Comparison of ENCODE assay signal across 1 cellular context in genomic region chr1:157993179-157994080, GRCh38.
A peak's percentile ranks its signal among the peaks of the same experiment; 100 is the strongest.
TF ChIP-seq lines count a peak whose summit lies in the region.

KIRREL1 (plus strand) TSS chr1:157993645; CDS start chr1:157993677, 32 bp downstream.

TF ChIP-seq in HEK293, 187 proteins besides CTCF, POLR2A, EP300 and RAD21 (continued from another document and continues in another):
- TF ChIP-seq REST (tag by site-specific recombination; IDR thresholded peaks at IDR 0.05) (no peak), ZNF223 (tag by site-specific recombination; IDR thresholded peaks at IDR 0.05) (no peak), ZNF138 (tag by site-specific recombination; IDR thresholded peaks at IDR 0.05; ENCODE audit: borderline replicate concordance) (no peak), ZNF513 (tag by site-specific recombination; IDR thresholded peaks at IDR 0.05) (no peak), ZNF350 (tag by site-specific recombination; IDR thresholded peaks at IDR 0.05) (no peak), ZNF112 (tag by site-specific recombination; IDR thresholded peaks at IDR 0.05) (no peak), ZNF335 (tag by site-specific recombination; conservative IDR thresholded peaks at IDR 0.05) (peak; percentile 70), ZNF169 (tag by site-specific recombination; IDR thresholded peaks at IDR 0.05) (no peak), ZNF174 (tag by site-specific recombination; IDR thresholded peaks at IDR 0.05) (no peak), ZSCAN16 (tag by site-specific recombination; IDR thresholded peaks at IDR 0.05) (no peak), KLF7 (tag by site-specific recombination; IDR thresholded peaks at IDR 0.05; ENCODE audit: borderline replicate concordance) (no peak), ZBTB7A (tag by site-specific recombination; IDR thresholded peaks at IDR 0.05; ENCODE audit: low read depth) (peak; percentile 26; the same call in 1 of the 2 replicates), GLIS2 (tag by site-specific recombination; IDR thresholded peaks at IDR 0.05) (peak; percentile 87), ZBTB11 (tag by site-specific recombination; conservative IDR thresholded peaks at IDR 0.05; ENCODE audit: low read depth) (0 out of 2 replicates have a peak, but pooled peaks have one; percentile 22), IKZF3 (tag by site-specific recombination; IDR thresholded peaks at IDR 0.05) (no peak), ZNF560 (tag by site-specific recombination; IDR thresholded peaks at IDR 0.05; ENCODE audit: borderline replicate concordance) (no peak), ZNF571 (tag by site-specific recombination; IDR thresholded peaks at IDR 0.05) (no peak), ZNF394 (tag by site-specific recombination; IDR thresholded peaks at IDR 0.05; ENCODE audit: borderline replicate concordance) (peak; percentile 29; the same call in 1 of the 2 replicates), ZNF121 (tag by site-specific recombination; IDR thresholded peaks at IDR 0.05) (no peak), ZNF629 (tag by site-specific recombination; IDR thresholded peaks at IDR 0.05) (peak; percentile 60; the same call in 1 of the 2 replicates), ZBTB21 (tag by site-specific recombination; IDR thresholded peaks at IDR 0.05) (peak; percentile 46; the same call in 1 of the 2 replicates), ZSCAN4 (tag by site-specific recombination; IDR thresholded peaks at IDR 0.05) (peak; percentile 80; the same call in 1 of the 2 replicates), ZNF2 (tag by site-specific recombination; IDR thresholded peaks at IDR 0.05) (no peak; the same call in 1 of the 2 replicates), ZNF791 (tag by site-specific recombination; IDR thresholded peaks at IDR 0.05) (no peak), ZNF654 (tag by site-specific recombination; IDR thresholded peaks at IDR 0.05; ENCODE audit: low read depth) (no peak), ZNF530 (tag by site-specific recombination; IDR thresholded peaks at IDR 0.05; ENCODE audit: low read depth) (no peak), ZBTB48 (tag by site-specific recombination; IDR thresholded peaks at IDR 0.05) (peak; percentile 59; the same call in 1 of the 2 replicates), GLI2 (tag by site-specific recombination; IDR thresholded peaks at IDR 0.05; ENCODE audit: borderline replicate concordance, low read depth) (no peak), GFI1B (tag by site-specific recombination; IDR thresholded peaks at IDR 0.05) (no peak), PRDM4 (tag by site-specific recombination; IDR thresholded peaks at IDR 0.05) (no peak), SETDB1 (IDR thresholded peaks at IDR 0.05; ENCODE audit: insufficient read length, low read length) (no peak), ZNF768 (tag by site-specific recombination; IDR thresholded peaks at IDR 0.05) (no peak), ZNF266 (tag by site-specific recombination; IDR thresholded peaks at IDR 0.05; ENCODE audit: low read depth) (no peak), ZBTB26 (tag by site-specific recombination; optimal IDR thresholded peaks at IDR 0.05) (peak; percentile 92), ZNF292 (tag by site-specific recombination; IDR thresholded peaks at IDR 0.05; ENCODE audit: borderline replicate concordance, low read depth) (no peak), ZNF302 (tag by site-specific recombination; IDR thresholded peaks at IDR 0.05; ENCODE audit: low read depth) (no peak), SP2 (tag by site-specific recombination; IDR thresholded peaks at IDR 0.05) (peak; percentile 69), ZNF175 (tag by site-specific recombination; IDR thresholded peaks at IDR 0.05) (no peak), ZNF19 (tag by site-specific recombination; IDR thresholded peaks at IDR 0.05; ENCODE audit: low read depth) (no peak), INSM2 (tag by site-specific recombination; IDR thresholded peaks at IDR 0.05) (no peak)
- TF ChIP-seq, protein P1, sequence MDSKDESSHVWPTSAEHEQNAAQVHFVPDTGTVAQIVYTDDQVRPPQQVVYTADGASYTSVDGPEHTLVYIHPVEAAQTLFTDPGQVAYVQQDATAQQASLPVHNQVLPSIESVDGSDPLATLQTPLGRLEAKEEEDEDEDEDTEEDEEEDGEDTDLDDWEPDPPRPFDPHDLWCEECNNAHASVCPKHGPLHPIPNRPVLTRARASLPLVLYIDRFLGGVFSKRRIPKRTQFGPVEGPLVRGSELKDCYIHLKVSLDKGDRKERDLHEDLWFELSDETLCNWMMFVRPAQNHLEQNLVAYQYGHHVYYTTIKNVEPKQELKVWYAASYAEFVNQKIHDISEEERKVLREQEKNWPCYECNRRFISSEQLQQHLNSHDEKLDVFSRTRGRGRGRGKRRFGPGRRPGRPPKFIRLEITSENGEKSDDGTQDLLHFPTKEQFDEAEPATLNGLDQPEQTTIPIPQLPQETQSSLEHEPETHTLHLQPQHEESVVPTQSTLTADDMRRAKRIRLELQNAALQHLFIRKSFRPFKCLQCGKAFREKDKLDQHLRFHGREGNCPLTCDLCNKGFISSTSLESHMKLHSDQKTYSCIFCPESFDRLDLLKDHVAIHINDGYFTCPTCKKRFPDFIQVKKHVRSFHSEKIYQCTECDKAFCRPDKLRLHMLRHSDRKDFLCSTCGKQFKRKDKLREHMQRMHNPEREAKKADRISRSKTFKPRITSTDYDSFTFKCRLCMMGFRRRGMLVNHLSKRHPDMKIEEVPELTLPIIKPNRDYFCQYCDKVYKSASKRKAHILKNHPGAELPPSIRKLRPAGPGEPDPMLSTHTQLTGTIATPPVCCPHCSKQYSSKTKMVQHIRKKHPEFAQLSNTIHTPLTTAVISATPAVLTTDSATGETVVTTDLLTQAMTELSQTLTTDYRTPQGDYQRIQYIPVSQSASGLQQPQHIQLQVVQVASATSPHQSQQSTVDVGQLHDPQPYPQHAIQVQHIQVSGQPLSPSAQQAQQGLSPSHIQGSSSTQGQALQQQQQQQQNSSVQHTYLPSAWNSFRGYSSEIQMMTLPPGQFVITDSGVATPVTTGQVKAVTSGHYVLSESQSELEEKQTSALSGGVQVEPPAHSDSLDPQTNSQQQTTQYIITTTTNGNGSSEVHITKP (tag by site-specific recombination; IDR thresholded peaks at IDR 0.05) = peak; percentile 81
- TF ChIP-seq, protein P2, sequence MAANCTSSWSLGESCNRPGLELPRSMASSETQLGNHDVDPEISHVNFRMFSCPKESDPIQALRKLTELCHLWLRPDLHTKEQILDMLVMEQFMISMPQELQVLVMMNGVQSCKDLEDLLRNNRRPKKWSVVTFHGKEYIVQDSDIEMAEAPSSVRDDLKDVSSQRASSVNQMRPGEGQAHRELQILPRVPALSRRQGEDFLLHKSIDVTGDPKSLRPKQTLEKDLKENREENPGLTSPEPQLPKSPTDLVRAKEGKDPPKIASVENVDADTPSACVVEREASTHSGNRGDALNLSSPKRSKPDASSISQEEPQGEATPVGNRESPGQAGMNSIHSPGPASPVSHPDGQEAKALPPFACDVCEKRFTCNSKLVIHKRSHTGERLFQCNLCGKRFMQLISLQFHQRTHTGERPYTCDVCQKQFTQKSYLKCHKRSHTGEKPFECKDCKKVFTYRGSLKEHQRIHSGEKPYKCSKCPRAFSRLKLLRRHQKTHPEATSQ (tag by site-specific recombination; IDR thresholded peaks at IDR 0.05) = no peak
